24 cellular contexts compared by ENCODE assay signal in genomic region chr7:38535013-38535412, GRCh38.
"Had no signal": no experiment of that assay in that cellular context is flagged by ENCODE, and none has a peak within 500 bp of the region (broad histone marks: within the 10 kb centered on the region; RNA-seq: fewer than 3 reads in every experiment).

No MANE protein-coding gene starts in this region.

- H2AFZ ChIP-seq: neural progenitor cell had no signal

- H3K36me3 ChIP-seq: esophagus squamous epithelium, gastrocnemius medialis, neural progenitor cell, ovary, sigmoid colon, stomach, tibial artery had no signal

- H3K4me3 ChIP-seq: coronary artery, esophagus squamous epithelium, gastrocnemius medialis, lung, mucosa of descending colon, neural progenitor cell, ovary, psoas muscle, sigmoid colon, stomach, testis, tibial artery had no signal

- H3K27ac ChIP-seq: coronary artery, esophagus squamous epithelium, gastrocnemius medialis, neural progenitor cell, ovary, psoas muscle, sigmoid colon, stomach, testis, tibial artery had no signal

- H3K27me3 ChIP-seq: esophagus squamous epithelium, gastrocnemius medialis, neural progenitor cell, sigmoid colon, stomach, testis, tibial artery had no signal

- DNase-seq: dermis blood vessel endothelial cell; effector memory CD4-positive, alpha-beta T cell; esophagus squamous epithelium; gastrocnemius medialis; head of caudate nucleus; kidney; mucosa of descending colon; naive B cell; ovary; psoas muscle; right cardiac atrium; sigmoid colon; stimulated activated CD4-positive, alpha-beta T cell treated with anti-CD3 and anti-CD28 coated beads, Interleukin-2, amount 100 ng/mL, for 24 hours; stimulated activated CD4-positive, alpha-beta T cell treated with anti-CD3 and anti-CD28 coated beads, Interleukin-4, amount 100 ng/mL, for 24 hours; stimulated activated naive CD4-positive, alpha-beta T cell treated with Interleukin-2 at 50 U/mL for 16 hours; stomach; testis; tibial artery had no signal

- H3K9ac ChIP-seq: neural progenitor cell had no signal

- FAIRE-seq: endothelial cell of umbilical vein, kidney had no signal

- ATAC-seq: gastrocnemius medialis; left lobe of liver; mucosa of descending colon; psoas muscle; right cardiac atrium; stimulated activated effector memory CD8-positive, alpha-beta T cell treated with anti-CD3 and anti-CD28 coated beads, Interleukin-12 subunit alpha, Interleukin-12 subunit beta, amount 100 ng/mL, for 72 hours had no signal

- H3K9me3 ChIP-seq: esophagus squamous epithelium, gastrocnemius medialis, mucosa of descending colon, ovary, psoas muscle, sigmoid colon, stomach, testis, tibial artery had no signal

- H3K4me2 ChIP-seq: neural progenitor cell had no signal

- H3K4me1 ChIP-seq: esophagus squamous epithelium, gastrocnemius medialis, neural progenitor cell, psoas muscle, sigmoid colon, stomach, testis, tibial artery had no signal
